Comparison of ENCODE assay signal across 9 cellular contexts in the genomic region with DNA sequence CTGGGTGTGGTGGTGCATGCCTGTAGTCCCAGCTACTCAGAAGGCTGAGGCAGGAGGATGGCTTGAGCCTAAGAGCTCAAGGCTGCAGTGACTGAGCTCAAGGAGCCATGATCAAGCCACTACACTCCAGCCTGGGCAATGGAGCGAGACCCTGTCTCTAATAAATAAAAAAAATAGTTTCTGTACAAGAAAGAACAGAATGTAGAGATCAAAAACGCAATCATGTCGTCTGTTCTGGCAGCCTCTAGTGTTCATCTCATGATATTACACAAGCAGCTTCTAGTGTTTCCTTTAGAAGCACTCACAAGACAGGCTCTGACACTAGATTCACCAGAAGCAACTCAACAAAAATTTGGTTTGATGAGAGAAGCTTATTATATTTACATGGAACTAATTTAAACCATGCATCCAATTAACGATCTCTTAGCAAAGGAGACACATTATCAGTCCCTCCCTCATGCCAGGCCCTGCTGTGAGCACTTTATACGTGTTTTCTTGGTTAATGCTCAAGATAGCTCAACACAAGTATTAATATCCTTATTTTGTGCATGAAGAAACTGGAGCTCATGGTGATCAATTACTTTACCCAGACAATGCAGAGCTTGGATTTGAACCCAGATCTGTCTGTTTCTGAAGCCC. TPM values are rescaled to one million over a fixed set of nuclear protein-coding genes. Genes with fewer than 3 reads are reported as not detected.
DNase-seq lines count a peak whose midpoint lies in the region; ATAC-seq and TF ChIP-seq lines count a peak whose summit lies in the region.
"Had no signal": no experiment of that assay in that cellular context is flagged by ENCODE, and none has a peak within 500 bp of the region (broad histone marks: within the 10 kb centered on the region; RNA-seq: fewer than 3 reads in every experiment).

No MANE protein-coding gene starts in this region.

- TF ChIP-seq EP300 in SK-N-SH (IDR thresholded peaks at IDR 0.05; ENCODE audit: borderline replicate concordance in 1 of 2, low read depth in 1 of 2, low read length in 1 of 2) = no peak

- no peak overlapping the region for H2AFZ ChIP-seq in SK-N-SH (ENCODE audit: low read depth)
- H2AFZ ChIP-seq in fibroblast of lung (ENCODE audit: low read length) = peak overlapping the region; percentile 64

- no peak for TF ChIP-seq POLR2A in prostate gland (IDR thresholded peaks at IDR 0.05)

- no peaks in the 10 kb centered on the region for H3K9me2 ChIP-seq in SK-N-SH

- DNase-seq in NCI-H2107 treated with DMSO at 0.1 percent for 48 hours (lab: John Stamatoyannopoulos, UW; ENCODE audit: unreplicated experiment) (peak; percentile 63), NCI-H2107 (lab: John Stamatoyannopoulos, UW) (no peak), KG1 (lab: John Stamatoyannopoulos, UW) (peak; percentile 5), SK-N-SH (peak; percentile 50), fibroblast of lung (ENCODE audit: low read depth in 2 of 2) (peak; percentile 62 to 68), prostate gland (ENCODE audit: low spot score) (peak; percentile 43), GDM1 (lab: John Stamatoyannopoulos, UW) (no peak)

- TF ChIP-seq CTCF in SK-N-SH (IDR thresholded peaks at IDR 0.05) = peak; percentile 75
- TF ChIP-seq CTCF in fibroblast of lung (conservative IDR thresholded peaks at IDR 0.05 in 1 of 2, IDR thresholded peaks at IDR 0.05 in 1 of 2; ENCODE audit: low read depth in 1 of 2, low read length in 2 of 2) = peak; percentile 90
- TF ChIP-seq CTCF in prostate gland (IDR thresholded peaks at IDR 0.05) = peak; percentile 41 to 87 (median 68)

- H3K4me1 ChIP-seq in SK-N-SH (ENCODE audit: control insufficient read depth in 1 of 2, insufficient read depth in 2 of 2, low read depth in 1 of 2, low read length in 1 of 2) = no peaks in the 10 kb centered on the region
- peaks cover 5% of the 10 kb centered on the region for H3K4me1 ChIP-seq in fibroblast of lung (ENCODE audit: control insufficient read depth, extremely low read depth, insufficient read depth, low read length)
- no peaks in the 10 kb centered on the region for H3K4me1 ChIP-seq in prostate gland (replicated peaks)

- H3K4me2 ChIP-seq in SK-N-SH (no peak overlapping the region), fibroblast of lung (ENCODE audit: extremely low read depth, insufficient read depth, low read length) (no peak overlapping the region)
- H3K4me2 ChIP-seq: BLaER1 treated with 17β-estradiol and CSF1 and Interleukin-3, amounts not matched to agents 10 nM and 100 nM had no signal

- H3K4me3 ChIP-seq in SK-N-SH (ENCODE audit: low read depth in 2 of 2, low read length in 1 of 2) (no peak overlapping the region), fibroblast of lung (replicated peaks in 1 of 4; ENCODE audit: control extremely low read depth in 1 of 4, insufficient read depth in 1 of 4, low read depth in 3 of 4, low read length in 4 of 4) (no peak overlapping the region), prostate gland (no peak overlapping the region)
- H3K4me3 ChIP-seq: BLaER1 treated with 17β-estradiol and CSF1 and Interleukin-3, amounts not matched to agents 10 nM and 100 nM had no signal

- H3K79me2 ChIP-seq in SK-N-SH (ENCODE audit: insufficient read depth) (no peaks in the 10 kb centered on the region), fibroblast of lung (ENCODE audit: control insufficient read depth, insufficient read depth, low read length) (no peaks in the 10 kb centered on the region)

- H3K9ac ChIP-seq in SK-N-SH (no peak overlapping the region), fibroblast of lung (ENCODE audit: insufficient read depth, low read length) (no peak overlapping the region)
- H3K9ac ChIP-seq: BLaER1 treated with 17β-estradiol and CSF1 and Interleukin-3, amounts not matched to agents 10 nM and 100 nM had no signal

- H4K20me1 ChIP-seq in SK-N-SH (ENCODE audit: insufficient read depth) (no peaks in the 10 kb centered on the region), fibroblast of lung (ENCODE audit: control insufficient read depth, extremely low read depth, insufficient read depth, low read length) (no peaks in the 10 kb centered on the region)
- H4K20me1 ChIP-seq: BLaER1 treated with 17β-estradiol and CSF1 and Interleukin-3, amounts not matched to agents 10 nM and 100 nM had no signal

- H3K36me3 ChIP-seq in SK-N-SH (replicated peaks in 1 of 2; ENCODE audit: control insufficient read depth in 1 of 2, insufficient read depth in 2 of 2, low read length in 1 of 2) = peaks cover 0 to 9% of the 10 kb centered on the region in 2 experiments
- no peaks in the 10 kb centered on the region for H3K36me3 ChIP-seq in fibroblast of lung (ENCODE audit: control insufficient read depth, insufficient read depth, low read length)
- no peaks in the 10 kb centered on the region for H3K36me3 ChIP-seq in prostate gland
- H3K36me3 ChIP-seq: BLaER1 treated with 17β-estradiol and CSF1 and Interleukin-3, amounts not matched to agents 10 nM and 100 nM had no signal

- H3K27ac ChIP-seq in SK-N-SH (ENCODE audit: low read depth in 2 of 2, low read length in 1 of 2) = no peak overlapping the region
- H3K27ac ChIP-seq in fibroblast of lung (ENCODE audit: insufficient read depth, low read length) = no peak overlapping the region
- H3K27ac ChIP-seq in prostate gland = no peak overlapping the region

- peak; percentile 66 for TF ChIP-seq RAD21 in SK-N-SH (IDR thresholded peaks at IDR 0.05; ENCODE audit: low read length)

- no peak for ATAC-seq in GM18867 (IDR thresholded peaks at IDR 0.05; ENCODE audit: unreplicated experiment)

- WGBS in SK-N-SH (ENCODE audit: low lambda C conversion rate) = 28% methylated on average over 5 of the region's 5 CpGs
- 27% methylated on average over 5 of the region's 5 CpGs for WGBS in prostate gland

- H3F3A ChIP-seq in SK-N-SH (replicated peaks; ENCODE audit: insufficient read depth) = no peaks in the 10 kb centered on the region

- peaks cover 12% of the 10 kb centered on the region for H3K9me3 ChIP-seq in SK-N-SH
- H3K9me3 ChIP-seq in fibroblast of lung (ENCODE audit: control insufficient read depth, insufficient read depth, low read depth, low read length) = no peaks in the 10 kb centered on the region
- no peaks in the 10 kb centered on the region for H3K9me3 ChIP-seq in prostate gland

- CTCF ChIA-PET in SK-N-SH (lab: Yijun Ruan, JAX) = interaction anchor here (0.5 to 4.4 kb wide), 34 partner anchors 9 to 551 kb away, joined by 3 to 61 read pairs (median 4); partner anchors contain the start of genes KRT33A, KRT9 and KRTAP16-1

- H3K27me3 ChIP-seq in SK-N-SH (ENCODE audit: insufficient read depth) (no peaks in the 10 kb centered on the region), fibroblast of lung (ENCODE audit: control insufficient read depth, insufficient read depth, low read length) (no peaks in the 10 kb centered on the region), prostate gland (replicated peaks; ENCODE audit: insufficient read depth) (no peaks in the 10 kb centered on the region)
- H3K27me3 ChIP-seq: BLaER1 treated with 17β-estradiol and CSF1 and Interleukin-3, amounts not matched to agents 10 nM and 100 nM had no signal

- POLR2A ChIA-PET in SK-N-SH (lab: Yijun Ruan, JAX) = interaction anchor here (1.2 kb wide), 1 partner anchor 343 kb away, joined by 4 read pairs; no protein-coding TSS in a partner anchor

- intact Hi-C loops in prostate gland (cut with DNase I) = loop anchor here (2.0 kb wide), 1 partner anchor 414 kb away; no protein-coding TSS in a partner anchor

TF ChIP-seq in SK-N-SH, 30 proteins besides CTCF, POLR2A, EP300 and RAD21:
- peak; percentile 55 for TF ChIP-seq SMC3 (IDR thresholded peaks at IDR 0.05; ENCODE audit: low read depth, low read length)
- TF ChIP-seq GATA2 (CRISPR knock-in tag; IDR thresholded peaks at IDR 0.05) = no peak

RNA-seq across cellular contexts. Expression of gene KRTAP17-1, which starts 6.9 kb away (rescaled TPM):
- polyA plus RNA-seq in SK-N-SH (2012; rRNA removed) (not detected in 2 replicates), fibroblast of lung (not detected in 2 replicates)
- polyA plus RNA-seq in SK-N-SH (2012; cell fraction: cytosol; rRNA removed) = not detected in 2 replicates
- not detected in 2 replicates for polyA plus RNA-seq in SK-N-SH (2012; cell fraction: nucleus; rRNA removed)
- total RNA-seq in fibroblast of lung (not detected in 2 replicates), prostate gland (not detected)
- not detected in 2 replicates for polyA plus RNA-seq in fibroblast of lung (2012)
- polyA minus RNA-seq in fibroblast of lung (ENCODE audit: low replicate concordance) = not detected in 2 replicates

RNA-seq across cellular contexts. Expression of gene KRTAP16-1, which starts 13.3 kb away (rescaled TPM):
- polyA plus RNA-seq in SK-N-SH (2012; rRNA removed) (not detected in 2 replicates), fibroblast of lung (not detected in 2 replicates)
- not detected in 2 replicates for polyA plus RNA-seq in SK-N-SH (2012; cell fraction: cytosol; rRNA removed)
- not detected in 2 replicates for polyA plus RNA-seq in SK-N-SH (2012; cell fraction: nucleus; rRNA removed)
- total RNA-seq in fibroblast of lung (not detected in 2 replicates), prostate gland (not detected)
- polyA plus RNA-seq in fibroblast of lung (2012) = not detected in 2 replicates
- polyA minus RNA-seq in fibroblast of lung (ENCODE audit: low replicate concordance) = not detected in 2 replicates

RNA-seq across cellular contexts. Expression of gene KRTAP29-1, which starts 19.7 kb away (rescaled TPM):
- polyA plus RNA-seq in SK-N-SH (2012; rRNA removed) = not detected in 2 replicates
- polyA plus RNA-seq in SK-N-SH (2012; cell fraction: cytosol; rRNA removed) = not detected in 2 replicates
- not detected in 2 replicates for polyA plus RNA-seq in SK-N-SH (2012; cell fraction: nucleus; rRNA removed)
- total RNA-seq in fibroblast of lung = not detected in 2 replicates
- polyA plus RNA-seq in fibroblast of lung = not detected in 2 replicates
- polyA plus RNA-seq in fibroblast of lung (2012) = not detected in 2 replicates
- not detected in 2 replicates for polyA minus RNA-seq in fibroblast of lung (ENCODE audit: low replicate concordance)
- not detected for total RNA-seq in prostate gland

RNA-seq across cellular contexts. Expression of gene KRT33A, which starts 28.2 kb away (rescaled TPM):
- not detected in 2 replicates for polyA plus RNA-seq in SK-N-SH (2012; rRNA removed)
- not detected in 2 replicates for polyA plus RNA-seq in SK-N-SH (2012; cell fraction: cytosol; rRNA removed)
- not detected in 2 replicates for polyA plus RNA-seq in SK-N-SH (2012; cell fraction: nucleus; rRNA removed)
- total RNA-seq in fibroblast of lung = not detected in 2 replicates
- polyA plus RNA-seq in fibroblast of lung = not detected in 2 replicates
- polyA plus RNA-seq in fibroblast of lung (2012) = not detected in 2 replicates
- polyA minus RNA-seq in fibroblast of lung (ENCODE audit: low replicate concordance) = not detected in 2 replicates
- total RNA-seq in prostate gland = not detected

RNA-seq across cellular contexts. Expression of gene KRTAP9-7, which starts 46.9 kb away (rescaled TPM):
- polyA plus RNA-seq in SK-N-SH (2012; rRNA removed) (not detected in 2 replicates), fibroblast of lung (not detected in 2 replicates)
- polyA plus RNA-seq in SK-N-SH (2012; cell fraction: cytosol; rRNA removed) = not detected in 2 replicates
- not detected in 2 replicates for polyA plus RNA-seq in SK-N-SH (2012; cell fraction: nucleus; rRNA removed)
- total RNA-seq in fibroblast of lung (not detected in 2 replicates), prostate gland (not detected)
- polyA plus RNA-seq in fibroblast of lung (2012) = not detected in 2 replicates
- not detected in 2 replicates for polyA minus RNA-seq in fibroblast of lung (ENCODE audit: low replicate concordance)

Comparison
In these comparisons a context has a peak if more than half of its experiments do, and no peak if none do; other contexts are left out.
1. DNase-seq: peak in NCI-H2107 treated with DMSO at 0.1 percent for 48 hours (single experiment), KG1 (single experiment), SK-N-SH (single experiment), fibroblast of lung (2 of 2) and prostate gland (single experiment); none in NCI-H2107 (single experiment) and GDM1 (single experiment).
2. Peak in every context shown above with its lines, with median percentiles within 50 percentile points of each other: CTCF ChIP-seq.